Comparison of ENCODE assay signal across 12 cellular contexts in genomic region chr22:20807315-20807752, GRCh38. TPM values are rescaled to one million over a fixed set of nuclear protein-coding genes. Genes with fewer than 3 reads are reported as not detected.
A peak's percentile ranks its signal among the peaks of the same experiment; 100 is the strongest.
DNase-seq lines count a peak whose midpoint lies in the region; ATAC-seq lines count a peak whose summit lies in the region.
"Had no signal": no experiment of that assay in that cellular context is flagged by ENCODE, and none has a peak within 500 bp of the region (broad histone marks: within the 10 kb centered on the region; RNA-seq: fewer than 3 reads in every experiment).

No MANE protein-coding gene starts in this region.

- H3K4me1 ChIP-seq in adipocyte (ENCODE audit: control insufficient read depth, insufficient read depth, low read length) = peaks cover 21% of the 10 kb centered on the region
- H3K4me1 ChIP-seq: BE2C had no signal

- H3K27me3 Mint-ChIP-seq in activated naive CD8-positive, alpha-beta T cell treated with anti-CD3 and anti-CD28 coated beads, Interleukin-2, amount 10 ng/mL, durations not matched to agents 7 days and 5 days = no peaks in the 10 kb centered on the region
- H3K27me3 Mint-ChIP-seq in activated naive CD8-positive, alpha-beta T cell treated with anti-CD3 and anti-CD28 coated beads, Interleukin-2, amount 50 U/mL, for 24 hours = no peaks in the 10 kb centered on the region

- H3K27ac ChIP-seq in temporal lobe (ENCODE audit: low read depth, low read length) = peak overlapping the region; percentile 79

- no peaks in the 10 kb centered on the region for H3K9me3 Mint-ChIP-seq in activated naive CD8-positive, alpha-beta T cell treated with anti-CD3 and anti-CD28 coated beads, Interleukin-2, amount 10 ng/mL, durations not matched to agents 7 days and 5 days
- no peaks in the 10 kb centered on the region for H3K9me3 Mint-ChIP-seq in activated naive CD8-positive, alpha-beta T cell treated with anti-CD3 and anti-CD28 coated beads, Interleukin-2, amount 50 U/mL, for 24 hours
- H3K9me3 Mint-ChIP-seq: activated naive CD4-positive, alpha-beta T cell treated with anti-CD3 and anti-CD28 coated beads for 36 hours; stimulated activated effector memory CD8-positive, alpha-beta T cell treated with anti-CD3 and anti-CD28 coated beads, Interleukin-12 subunit alpha, Interleukin-12 subunit beta, amount 100 ng/mL, for 72 hours had no signal

- DNase-seq in activated naive CD8-positive, alpha-beta T cell treated with anti-CD3 and anti-CD28 coated beads, Interleukin-2, amount 10 ng/mL, durations not matched to agents 7 days and 5 days = peak; percentile 10
- DNase-seq in activated naive CD8-positive, alpha-beta T cell treated with anti-CD3 and anti-CD28 coated beads, Interleukin-2, amount 50 U/mL, for 24 hours = no peak
- peak; percentile 86 for DNase-seq in adipocyte (ENCODE audit: low read depth)
- DNase-seq in hepatic stellate cell (ENCODE audit: low spot score) = peak; percentile 88
- DNase-seq in NCI-H2196 treated with DMSO at 0.1 percent for 48 hours (lab: John Stamatoyannopoulos, UW; ENCODE audit: unreplicated experiment) = no peak
- DNase-seq in HT-29 (ENCODE audit: low spot score) = no peak
- DNase-seq: activated naive CD4-positive, alpha-beta T cell treated with anti-CD3 and anti-CD28 coated beads for 36 hours; BE2C; T-helper 2 cell had no signal

- H3K36me3 ChIP-seq in adipocyte (ENCODE audit: control insufficient read depth, insufficient read depth, low read length, severe bottlenecking) = peaks cover 61% of the 10 kb centered on the region

- peak overlapping the region; percentile 29 for H3K4me3 ChIP-seq in adipocyte (ENCODE audit: low read length)

- POLR2A ChIA-PET in activated naive CD8-positive, alpha-beta T cell treated with anti-CD3 and anti-CD28 coated beads, Interleukin-2, amount 10 ng/mL, durations not matched to agents 7 days and 5 days (lab: Charles Lee) = no interaction called here

- H3K36me3 Mint-ChIP-seq in activated naive CD8-positive, alpha-beta T cell treated with anti-CD3 and anti-CD28 coated beads, Interleukin-2, amount 10 ng/mL, durations not matched to agents 7 days and 5 days = peaks cover 26% of the 10 kb centered on the region
- H3K36me3 Mint-ChIP-seq in activated naive CD8-positive, alpha-beta T cell treated with anti-CD3 and anti-CD28 coated beads, Interleukin-2, amount 50 U/mL, for 24 hours (ENCODE audit: low read depth) = peaks cover 46% of the 10 kb centered on the region

- H3K9me3 ChIP-seq in adipocyte (ENCODE audit: control insufficient read depth, low read length) = no peaks in the 10 kb centered on the region
- H3K9me3 ChIP-seq: BE2C had no signal

- no peak for ATAC-seq in activated naive CD8-positive, alpha-beta T cell treated with anti-CD3 and anti-CD28 coated beads, Interleukin-2, amount 10 ng/mL, durations not matched to agents 7 days and 5 days (ENCODE audit: low read depth)
- ATAC-seq in activated naive CD8-positive, alpha-beta T cell treated with anti-CD3 and anti-CD28 coated beads, Interleukin-2, amount 50 U/mL, for 24 hours = no peak
- no peak for ATAC-seq in HG02840 (IDR thresholded peaks at IDR 0.05; ENCODE audit: low FRiP score, unreplicated experiment)
- ATAC-seq: stimulated activated effector memory CD8-positive, alpha-beta T cell treated with anti-CD3 and anti-CD28 coated beads, Interleukin-12 subunit alpha, Interleukin-12 subunit beta, amount 100 ng/mL, for 72 hours had no signal

- no peaks in the 10 kb centered on the region for H3K27me3 ChIP-seq in adipocyte (replicated peaks; ENCODE audit: control insufficient read depth, insufficient read depth, low read length)
- H3K27me3 ChIP-seq: BE2C had no signal

- peak overlapping the region; percentile 57 for H3K9ac ChIP-seq in adipocyte (ENCODE audit: low read length)

- H3K4me1 Mint-ChIP-seq in activated naive CD8-positive, alpha-beta T cell treated with anti-CD3 and anti-CD28 coated beads, Interleukin-2, amount 10 ng/mL, durations not matched to agents 7 days and 5 days = peaks cover 26% of the 10 kb centered on the region
- H3K4me1 Mint-ChIP-seq in activated naive CD8-positive, alpha-beta T cell treated with anti-CD3 and anti-CD28 coated beads, Interleukin-2, amount 50 U/mL, for 24 hours = peaks cover 26% of the 10 kb centered on the region

- H3K27ac Mint-ChIP-seq in activated naive CD8-positive, alpha-beta T cell treated with anti-CD3 and anti-CD28 coated beads, Interleukin-2, amount 10 ng/mL, durations not matched to agents 7 days and 5 days = no peak overlapping the region
- no peak overlapping the region for H3K27ac Mint-ChIP-seq in activated naive CD8-positive, alpha-beta T cell treated with anti-CD3 and anti-CD28 coated beads, Interleukin-2, amount 50 U/mL, for 24 hours
- H3K27ac Mint-ChIP-seq: activated naive CD4-positive, alpha-beta T cell treated with anti-CD3 and anti-CD28 coated beads for 36 hours; stimulated activated effector memory CD8-positive, alpha-beta T cell treated with anti-CD3 and anti-CD28 coated beads, Interleukin-12 subunit alpha, Interleukin-12 subunit beta, amount 100 ng/mL, for 72 hours had no signal

- no peak overlapping the region for H3K4me3 Mint-ChIP-seq in activated naive CD8-positive, alpha-beta T cell treated with anti-CD3 and anti-CD28 coated beads, Interleukin-2, amount 10 ng/mL, durations not matched to agents 7 days and 5 days
- no peak overlapping the region for H3K4me3 Mint-ChIP-seq in activated naive CD8-positive, alpha-beta T cell treated with anti-CD3 and anti-CD28 coated beads, Interleukin-2, amount 50 U/mL, for 24 hours
- H3K4me3 Mint-ChIP-seq: activated naive CD4-positive, alpha-beta T cell treated with anti-CD3 and anti-CD28 coated beads for 36 hours; stimulated activated effector memory CD8-positive, alpha-beta T cell treated with anti-CD3 and anti-CD28 coated beads, Interleukin-12 subunit alpha, Interleukin-12 subunit beta, amount 100 ng/mL, for 72 hours had no signal

RNA-seq across cellular contexts. Expression of gene SERPIND1, which starts 33.4 kb away (rescaled TPM):
- not detected for total RNA-seq in activated naive CD8-positive, alpha-beta T cell treated with anti-CD3 and anti-CD28 coated beads, Interleukin-2, amount 10 ng/mL, durations not matched to agents 7 days and 5 days
- total RNA-seq in temporal lobe = 8.6 TPM
- total RNA-seq in HT-29 (2014; rRNA removed; shearing (Covaris generic)) = not detected in 2 replicates
- total RNA-seq: activated naive CD4-positive, alpha-beta T cell treated with anti-CD3 and anti-CD28 coated beads for 36 hours had no signal

RNA-seq across cellular contexts. Expression of gene PI4KA, which starts 51.3 kb away (rescaled TPM):
- total RNA-seq in activated naive CD8-positive, alpha-beta T cell treated with anti-CD3 and anti-CD28 coated beads, Interleukin-2, amount 10 ng/mL, durations not matched to agents 7 days and 5 days = 100 to 1,000 TPM; 100 to 106 TPM
- 67.1 TPM for total RNA-seq in temporal lobe
- 69.9 and 127 TPM in 2 replicates for total RNA-seq in HT-29 (2014; rRNA removed; shearing (Covaris generic))

RNA-seq across cellular contexts. Expression of gene SNAP29, which starts 51.5 kb away (rescaled TPM):
- 10 to 100 TPM; 29.7 to 32.5 TPM for total RNA-seq in activated naive CD8-positive, alpha-beta T cell treated with anti-CD3 and anti-CD28 coated beads, Interleukin-2, amount 10 ng/mL, durations not matched to agents 7 days and 5 days
- total RNA-seq in temporal lobe = 7.1 TPM
- 23.5 and 26.9 TPM in 2 replicates for total RNA-seq in HT-29 (2014; rRNA removed; shearing (Covaris generic))

Comparison
In these comparisons a context has a peak if more than half of its experiments do, and no peak if none do; other contexts are left out.
1. DNase-seq: peak in activated naive CD8-positive, alpha-beta T cell treated with anti-CD3 and anti-CD28 coated beads, Interleukin-2, amount 10 ng/mL, durations not matched to agents 7 days and 5 days (single experiment), adipocyte (single experiment) and hepatic stellate cell (single experiment); none in activated naive CD8-positive, alpha-beta T cell treated with anti-CD3 and anti-CD28 coated beads, Interleukin-2, amount 50 U/mL, for 24 hours (single experiment), NCI-H2196 treated with DMSO at 0.1 percent for 48 hours (single experiment) and HT-29 (single experiment).